ENCODE assay signal across 34 cellular contexts in genomic region chr10:77812741-77813140, GRCh38.
"Had no signal": no experiment of that assay in that cellular context is flagged by ENCODE, and none has a peak within 500 bp of the region (broad histone marks: within the 10 kb centered on the region; RNA-seq: fewer than 3 reads in every experiment).

No MANE protein-coding gene starts in this region.

- H3K4me3 Mint-ChIP-seq: activated CD4-positive, alpha-beta memory T cell treated with anti-CD3 and anti-CD28 coated beads for 36 hours; activated CD4-positive, alpha-beta T cell treated with anti-CD3 and anti-CD28 coated beads for 36 hours; activated CD4-positive, alpha-beta T cell treated with anti-CD3 and anti-CD28 coated beads, Interleukin-2, amount 10 ng/mL, durations not matched to agents 24 days and 14 days; activated CD8-positive, alpha-beta memory T cell treated with anti-CD3 and anti-CD28 coated beads, Interleukin-2, amount 10 ng/mL, durations not matched to agents 7 days and 5 days; activated CD8-positive, alpha-beta T cell treated with anti-CD3 and anti-CD28 coated beads, Interleukin-2, amount 10 ng/mL, durations not matched to agents 7 days and 5 days; activated naive CD4-positive, alpha-beta T cell treated with anti-CD3 and anti-CD28 coated beads for 36 hours; activated naive CD4-positive, alpha-beta T cell treated with anti-CD3 and anti-CD28 coated beads, Interleukin-2, amount 50 U/mL, for 24 hours; activated naive CD8-positive, alpha-beta T cell treated with anti-CD3 and anti-CD28 coated beads for 36 hours; activated naive CD8-positive, alpha-beta T cell treated with anti-CD3 and anti-CD28 coated beads, Interleukin-2, amount 50 U/mL, for 24 hours; activated T-helper 1 cell treated with anti-CD3 and anti-CD28 coated beads, Interleukin-12 subunit alpha, Interleukin-12 subunit beta, Interleukin-2, Interleukin-4 antibody, amounts not matched to agents 30 ng/mL and 10 ng/mL and 1 ng/mL, durations not matched to agents 14 hours and 24 hours and 36 hours had no signal

- H3K4me1 ChIP-seq: adrenal gland, body of pancreas, esophagus squamous epithelium, gastroesophageal sphincter had no signal

- H3K4me3 ChIP-seq: adrenal gland, body of pancreas, esophagus squamous epithelium, gastroesophageal sphincter had no signal

- H3K36me3 Mint-ChIP-seq: activated CD4-positive, alpha-beta memory T cell treated with anti-CD3 and anti-CD28 coated beads for 36 hours; activated CD8-positive, alpha-beta memory T cell treated with anti-CD3 and anti-CD28 coated beads, Interleukin-2, amount 10 ng/mL, durations not matched to agents 7 days and 5 days; activated naive CD4-positive, alpha-beta T cell treated with anti-CD3 and anti-CD28 coated beads, Interleukin-2, amount 50 U/mL, for 24 hours; activated naive CD8-positive, alpha-beta T cell treated with anti-CD3 and anti-CD28 coated beads for 36 hours had no signal

- H3K27me3 ChIP-seq: adrenal gland, body of pancreas, esophagus squamous epithelium, gastroesophageal sphincter had no signal

- H3K27me3 Mint-ChIP-seq: activated CD4-positive, alpha-beta memory T cell treated with anti-CD3 and anti-CD28 coated beads for 36 hours; activated CD4-positive, alpha-beta T cell treated with anti-CD3 and anti-CD28 coated beads for 36 hours; activated CD4-positive, alpha-beta T cell treated with anti-CD3 and anti-CD28 coated beads, Interleukin-2, amount 10 ng/mL, durations not matched to agents 24 days and 14 days; activated CD8-positive, alpha-beta memory T cell treated with anti-CD3 and anti-CD28 coated beads, Interleukin-2, amount 10 ng/mL, durations not matched to agents 7 days and 5 days; activated naive CD4-positive, alpha-beta T cell treated with anti-CD3 and anti-CD28 coated beads, Interleukin-2, amount 50 U/mL, for 24 hours; activated naive CD8-positive, alpha-beta T cell treated with anti-CD3 and anti-CD28 coated beads for 36 hours; activated naive CD8-positive, alpha-beta T cell treated with anti-CD3 and anti-CD28 coated beads, Interleukin-2, amount 50 U/mL, for 24 hours had no signal

- ATAC-seq: activated CD4-positive, alpha-beta T cell treated with anti-CD3 and anti-CD28 coated beads for 36 hours; activated CD8-positive, alpha-beta memory T cell treated with anti-CD3 and anti-CD28 coated beads, Interleukin-2, amount 10 ng/mL, durations not matched to agents 7 days and 5 days; activated CD8-positive, alpha-beta T cell treated with anti-CD3 and anti-CD28 coated beads, Interleukin-2, amount 10 ng/mL, durations not matched to agents 7 days and 5 days; activated naive CD8-positive, alpha-beta T cell treated with anti-CD3 and anti-CD28 coated beads, Interleukin-2, amount 50 U/mL, for 24 hours; body of pancreas; gastroesophageal sphincter had no signal

- H3K27ac Mint-ChIP-seq: activated CD4-positive, alpha-beta memory T cell treated with anti-CD3 and anti-CD28 coated beads for 36 hours; activated CD4-positive, alpha-beta T cell treated with anti-CD3 and anti-CD28 coated beads for 36 hours; activated CD4-positive, alpha-beta T cell treated with anti-CD3 and anti-CD28 coated beads, Interleukin-2, amount 10 ng/mL, durations not matched to agents 24 days and 14 days; activated CD8-positive, alpha-beta memory T cell treated with anti-CD3 and anti-CD28 coated beads, Interleukin-2, amount 10 ng/mL, durations not matched to agents 7 days and 5 days; activated CD8-positive, alpha-beta T cell treated with anti-CD3 and anti-CD28 coated beads, Interleukin-2, amount 10 ng/mL, durations not matched to agents 7 days and 5 days; activated naive CD4-positive, alpha-beta T cell treated with anti-CD3 and anti-CD28 coated beads for 36 hours; activated naive CD4-positive, alpha-beta T cell treated with anti-CD3 and anti-CD28 coated beads, Interleukin-2, amount 50 U/mL, for 24 hours; activated naive CD8-positive, alpha-beta T cell treated with anti-CD3 and anti-CD28 coated beads for 36 hours; activated naive CD8-positive, alpha-beta T cell treated with anti-CD3 and anti-CD28 coated beads, Interleukin-2, amount 50 U/mL, for 24 hours; activated T-helper 1 cell treated with anti-CD3 and anti-CD28 coated beads, Interleukin-12 subunit alpha, Interleukin-12 subunit beta, Interleukin-2, Interleukin-4 antibody, amounts not matched to agents 30 ng/mL and 10 ng/mL and 1 ng/mL, durations not matched to agents 14 hours and 24 hours and 36 hours; activated T-helper 2 cell treated with anti-CD3 and anti-CD28 coated beads, Interferon-gamma antibody, Interleukin-2, Interleukin-4, amounts not matched to agents 10 μg/mL and 5 μg/mL and 100 μg/mL, durations not matched to agents 14 hours and 24 hours and 36 hours had no signal

- DNase-seq: activated CD4-positive, alpha-beta memory T cell treated with anti-CD3 and anti-CD28 coated beads for 36 hours; activated CD4-positive, alpha-beta T cell treated with anti-CD3 and anti-CD28 coated beads for 36 hours; activated CD4-positive, alpha-beta T cell treated with anti-CD3 and anti-CD28 coated beads, Interleukin-2, amount 10 ng/mL, durations not matched to agents 24 days and 14 days; activated CD4-positive, CD25-positive, alpha-beta regulatory T cell; activated CD4-positive, CD25-positive, alpha-beta regulatory T cell treated with anti-CD3 and anti-CD28 coated beads, Interleukin-2, amount 50 U/mL, for 72 hours; activated CD8-positive, alpha-beta memory T cell treated with anti-CD3 and anti-CD28 coated beads, Interleukin-2, amount 10 ng/mL, durations not matched to agents 7 days and 5 days; activated CD8-positive, alpha-beta memory T cell treated with anti-CD3 and anti-CD28 coated beads, Interleukin-2, amount 50 U/mL, for 4 hours; activated CD8-positive, alpha-beta T cell treated with anti-CD3 and anti-CD28 coated beads, Interleukin-2, amount 10 ng/mL, durations not matched to agents 7 days and 5 days; activated effector memory CD4-positive, alpha-beta T cell treated with anti-CD3 and anti-CD28 coated beads, Interleukin-2, amount 50 U/mL, for 16 hours; activated naive CD4-positive, alpha-beta T cell treated with anti-CD3 and anti-CD28 coated beads for 36 hours; activated naive CD8-positive, alpha-beta T cell treated with anti-CD3 and anti-CD28 coated beads for 36 hours; activated naive CD8-positive, alpha-beta T cell treated with anti-CD3 and anti-CD28 coated beads, Interleukin-2, amount 50 U/mL, for 24 hours; activated T-cell treated with anti-CD3 and anti-CD28 coated beads, Interleukin-2, amount 50 U/mL, for 1 hour; activated T-cell treated with anti-CD3 and anti-CD28 coated beads, Interleukin-2, amount 50 U/mL, for 48 hours; adrenal gland; amygdala; aorta; body of pancreas; caudate nucleus; cortex of kidney; dermis blood vessel endothelial cell; effector CD8-positive, alpha-beta T cell; esophagus squamous epithelium; foreskin melanocyte; T-helper 1 cell; T-helper 2 cell had no signal

- H3K4me1 Mint-ChIP-seq: activated CD4-positive, alpha-beta T cell treated with anti-CD3 and anti-CD28 coated beads for 36 hours; activated CD4-positive, alpha-beta T cell treated with anti-CD3 and anti-CD28 coated beads, Interleukin-2, amount 10 ng/mL, durations not matched to agents 24 days and 14 days; activated CD8-positive, alpha-beta memory T cell treated with anti-CD3 and anti-CD28 coated beads, Interleukin-2, amount 10 ng/mL, durations not matched to agents 7 days and 5 days; activated naive CD4-positive, alpha-beta T cell treated with anti-CD3 and anti-CD28 coated beads, Interleukin-2, amount 50 U/mL, for 24 hours; activated naive CD8-positive, alpha-beta T cell treated with anti-CD3 and anti-CD28 coated beads for 36 hours; activated naive CD8-positive, alpha-beta T cell treated with anti-CD3 and anti-CD28 coated beads, Interleukin-2, amount 50 U/mL, for 24 hours had no signal

- H3K9me3 Mint-ChIP-seq: activated CD4-positive, alpha-beta memory T cell treated with anti-CD3 and anti-CD28 coated beads for 36 hours; activated CD4-positive, alpha-beta T cell treated with anti-CD3 and anti-CD28 coated beads, Interleukin-2, amount 10 ng/mL, durations not matched to agents 24 days and 14 days; activated naive CD4-positive, alpha-beta T cell treated with anti-CD3 and anti-CD28 coated beads for 36 hours; activated naive CD4-positive, alpha-beta T cell treated with anti-CD3 and anti-CD28 coated beads, Interleukin-2, amount 50 U/mL, for 24 hours; activated naive CD8-positive, alpha-beta T cell treated with anti-CD3 and anti-CD28 coated beads for 36 hours; activated naive CD8-positive, alpha-beta T cell treated with anti-CD3 and anti-CD28 coated beads, Interleukin-2, amount 50 U/mL, for 24 hours; activated T-helper 1 cell treated with anti-CD3 and anti-CD28 coated beads, Interleukin-12 subunit alpha, Interleukin-12 subunit beta, Interleukin-2, Interleukin-4 antibody, amounts not matched to agents 30 ng/mL and 10 ng/mL and 1 ng/mL, durations not matched to agents 14 hours and 24 hours and 36 hours; activated T-helper 2 cell treated with anti-CD3 and anti-CD28 coated beads, Interferon-gamma antibody, Interleukin-2, Interleukin-4, amounts not matched to agents 10 μg/mL and 5 μg/mL and 100 μg/mL, durations not matched to agents 14 hours and 24 hours and 36 hours had no signal

- FAIRE-seq: colon, endometrium, endothelial cell of umbilical vein had no signal

- H3K27ac ChIP-seq: adrenal gland, body of pancreas, epithelial cell of prostate, esophagus squamous epithelium, gastroesophageal sphincter had no signal

- H3K9me3 ChIP-seq: adrenal gland, body of pancreas, esophagus squamous epithelium, gastroesophageal sphincter had no signal
